ENCODE assay signal across 14 cellular contexts in the genomic region with DNA sequence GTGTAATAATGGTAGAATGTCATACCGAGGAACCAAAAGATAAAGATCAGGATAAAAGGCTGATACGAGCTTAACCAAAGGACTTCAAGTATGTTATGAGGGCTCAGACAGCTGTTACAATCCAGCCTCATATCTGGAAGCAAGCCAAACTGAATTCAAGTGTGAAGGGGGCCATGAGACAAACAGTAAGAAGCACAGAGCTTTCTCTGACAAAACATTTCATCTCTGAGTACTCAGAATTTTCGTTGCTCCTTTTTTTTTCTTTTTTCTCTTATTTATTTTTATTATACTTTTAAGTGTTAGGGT. TPM values are rescaled to one million over a fixed set of nuclear protein-coding genes. Genes with fewer than 3 reads are reported as not detected.
DNase-seq lines count a peak whose midpoint lies in the region; TF ChIP-seq lines count a peak whose summit lies in the region.
"Had no signal": no experiment of that assay in that cellular context is flagged by ENCODE, and none has a peak within 500 bp of the region (broad histone marks: within the 10 kb centered on the region; RNA-seq: fewer than 3 reads in every experiment).

No MANE protein-coding gene starts in this region.

- no peaks in the 10 kb centered on the region for H3K27me3 Mint-ChIP-seq in HFFc6 (ENCODE audit: insufficient read depth)
- no peaks in the 10 kb centered on the region for H3K27me3 Mint-ChIP-seq in chondrocyte (ENCODE audit: low read depth)

- H3K9me3 ChIP-seq in skeletal muscle satellite cell (replicated peaks; ENCODE audit: low read length), result no peaks in the 10 kb centered on the region

- H3K4me3 Mint-ChIP-seq in HFFc6 (no peak overlapping the region), chondrocyte (ENCODE audit: unreplicated experiment) (no peak overlapping the region)
- H3K4me3 Mint-ChIP-seq: CD4-positive, CD25-positive, alpha-beta regulatory T cell had no signal

- TF ChIP-seq CTCF in HFFc6 (IDR thresholded peaks at IDR 0.05) (no peak), chondrocyte (IDR thresholded peaks at IDR 0.05) (no peak), dorsolateral prefrontal cortex (IDR thresholded peaks at IDR 0.05 in 54 of 56, conservative IDR thresholded peaks at IDR 0.05 in 2 of 56; ENCODE audit: low read depth in 1 of 56, partially characterized antibody in 56 of 56) (no peak)

- H3K27ac ChIP-seq in dorsolateral prefrontal cortex, result no peak overlapping the region
- H3K27ac ChIP-seq: brain microvascular endothelial cell had no signal

- H3K4me3 ChIP-seq in skeletal muscle satellite cell (ENCODE audit: low read length) (no peak overlapping the region), dorsolateral prefrontal cortex (no peak overlapping the region)

- no peaks in the 10 kb centered on the region; the same call in 1 of the 2 replicates for H3K4me1 Mint-ChIP-seq in HFFc6 (ENCODE audit: low read depth)
- H3K4me1 Mint-ChIP-seq in chondrocyte (ENCODE audit: low read depth), result peaks cover 12% of the 10 kb centered on the region

- peaks cover 45% of the 10 kb centered on the region for H3K4me1 ChIP-seq in skeletal muscle satellite cell (ENCODE audit: control insufficient read depth, insufficient read depth, low read length)

- H3K36me3 Mint-ChIP-seq in HFFc6 (ENCODE audit: low read depth) (no peaks in the 10 kb centered on the region), chondrocyte (ENCODE audit: low read depth) (no peaks in the 10 kb centered on the region)
- H3K36me3 Mint-ChIP-seq: CD4-positive, CD25-positive, alpha-beta regulatory T cell had no signal

- intact Hi-C loops in dorsolateral prefrontal cortex (cut with DNase I), result loop anchor here (5.0 to 10.0 kb wide), 6 partner anchors 33 to 1005 kb away; no protein-coding TSS in a partner anchor

- H3K27ac Mint-ChIP-seq in HFFc6, result no peak overlapping the region
- H3K27ac Mint-ChIP-seq in chondrocyte (ENCODE audit: unreplicated experiment), result peak overlapping the region; percentile 83
- H3K27ac Mint-ChIP-seq: CD4-positive, CD25-positive, alpha-beta regulatory T cell had no signal

- no peaks in the 10 kb centered on the region; the same call in 1 of the 2 replicates for H3K9me3 Mint-ChIP-seq in HFFc6
- no peaks in the 10 kb centered on the region for H3K9me3 Mint-ChIP-seq in chondrocyte (ENCODE audit: low read depth)

- peak; percentile 21 for DNase-seq in HFFc6
- DNase-seq in NCI-H2171 treated with DMSO at 0.1 percent for 48 hours (lab: John Stamatoyannopoulos, UW), result peak; percentile 71
- no peak for DNase-seq in chondrocyte (ENCODE audit: low spot score)
- DNase-seq in dorsolateral prefrontal cortex, result no peak
- DNase-seq in stimulated activated CD4-positive, alpha-beta T cell treated with anti-CD3 and anti-CD28 coated beads, Interleukin-2, amount 100 ng/mL, for 24 hours, result no peak
- DNase-seq in MV-4-11 (lab: John Stamatoyannopoulos, UW), result no peak
- DNase-seq: activated CD8-positive, alpha-beta memory T cell treated with anti-CD3 and anti-CD28 coated beads for 24 hours; activated gamma-delta T cell treated with Interleukin-2 at 50 U/mL for 16 hours; brain microvascular endothelial cell; CD4-positive, CD25-positive, alpha-beta regulatory T cell; NCI-H146 had no signal

- peak overlapping the region; percentile 17 for H3K9ac ChIP-seq in skeletal muscle satellite cell (ENCODE audit: low read depth, low read length)

- H3K36me3 ChIP-seq in skeletal muscle satellite cell (ENCODE audit: insufficient read depth, low read length), result no peaks in the 10 kb centered on the region
- H3K36me3 ChIP-seq: brain microvascular endothelial cell had no signal

- peak overlapping the region; percentile 47 for H3K4me2 ChIP-seq in skeletal muscle satellite cell (ENCODE audit: low read length)

- H3K27me3 ChIP-seq in skeletal muscle satellite cell (ENCODE audit: control insufficient read depth, insufficient read depth, low read length) (no peaks in the 10 kb centered on the region), dorsolateral prefrontal cortex (no peaks in the 10 kb centered on the region)
- H3K27me3 ChIP-seq: brain microvascular endothelial cell had no signal

RNA-seq across cellular contexts. Expression of gene CD180, which starts 52.9 kb away (rescaled TPM):
- total RNA-seq in HFFc6 (2021; fragmentation: NEBNext Ultra II Directional; extraction: Animal tissue kit (Norgen Biotek cat#: 25700)), result not detected
- total RNA-seq in chondrocyte (not detected in 3 replicates), dorsolateral prefrontal cortex (1 to 10 TPM in 35 of 120 experiments, under 1 TPM in 84, not detected in 1; 0.16 to 3.3 (median 0.61) TPM)
- not detected in 2 replicates for total RNA-seq in skeletal muscle satellite cell (2012; rRNA removed)
- total RNA-seq: CD4-positive, CD25-positive, alpha-beta regulatory T cell; glomerular endothelial cell; pulmonary artery endothelial cell had no signal

Comparison
In these comparisons a context has a peak if more than half of its experiments do, and no peak if none do; other contexts are left out.
1. DNase-seq: peak in HFFc6 (single experiment) and NCI-H2171 treated with DMSO at 0.1 percent for 48 hours (single experiment); none in chondrocyte (single experiment), dorsolateral prefrontal cortex (0 of 10), stimulated activated CD4-positive, alpha-beta T cell treated with anti-CD3 and anti-CD28 coated beads, Interleukin-2, amount 100 ng/mL, for 24 hours (0 of 2) and MV-4-11 (single experiment).